Comparison of ENCODE assay signal across 27 cellular contexts in the genomic region with DNA sequence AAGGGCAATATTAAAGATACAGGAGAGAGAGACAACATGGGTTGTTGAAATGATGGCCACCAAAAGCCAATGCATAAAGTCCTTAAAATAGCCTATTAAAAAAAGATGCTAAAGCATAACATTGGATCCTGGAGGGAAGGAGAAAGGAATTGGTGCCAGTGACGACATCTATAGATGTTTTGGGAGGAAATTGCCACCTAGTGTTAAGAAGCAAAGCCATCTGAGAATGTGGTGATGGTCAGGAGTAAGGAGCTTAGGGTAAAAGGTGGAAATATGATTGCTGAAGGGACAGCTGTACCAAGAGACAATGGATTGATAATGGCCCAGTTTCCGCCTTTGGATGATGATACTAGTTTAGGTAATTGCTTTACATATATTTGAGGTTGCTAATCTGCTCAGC.
DNase-seq lines count a peak whose midpoint lies in the region; ATAC-seq, FAIRE-seq and TF ChIP-seq lines count a peak whose summit lies in the region.
"Had no signal": no experiment of that assay in that cellular context is flagged by ENCODE, and none has a peak within 500 bp of the region (broad histone marks: within the 10 kb centered on the region; RNA-seq: fewer than 3 reads in every experiment).

No MANE protein-coding gene starts in this region.

- TF ChIP-seq RAD21 in A549 (conservative IDR thresholded peaks at IDR 0.05 in 1 of 2, IDR thresholded peaks at IDR 0.05 in 1 of 2), result peak; percentile 23 to 40; a peak in 1 of 5 replicates

- no peaks in the 10 kb centered on the region for H3K36me3 ChIP-seq in PC-3 (ENCODE audit: low read depth, low read length)
- H3K36me3 ChIP-seq: ascending aorta, stomach, tibial artery had no signal

- no peak for FAIRE-seq in A549 (lab: Jason Lieb, UNC)
- FAIRE-seq: GM18507, kidney had no signal

- POLR2A ChIA-PET in A549 (lab: Yijun Ruan, JAX) (no interaction called here), PC-3 (lab: Charles Lee; ENCODE audit: unreplicated experiment) (interaction anchor here (0.6 kb wide), 1 partner anchor 216 kb away, joined by 3 read pairs; no protein-coding TSS in a partner anchor)

- H3K4me2 ChIP-seq in A549 (no peak overlapping the region), PC-3 (ENCODE audit: low read length) (no peak overlapping the region)

- ATAC-seq in A549 (no peak), PC-3 (peak; percentile 54)
- no peak for ATAC-seq in activated CD4-positive, CD25-positive, alpha-beta regulatory T cell treated with anti-CD3 and anti-CD28 coated beads, Interleukin-2, amount 50 U/mL, for 24 hours
- ATAC-seq in activated CD8-positive, alpha-beta memory T cell treated with anti-CD3 and anti-CD28 coated beads, Interleukin-2, amount 10 ng/mL, durations not matched to agents 7 days and 5 days, result no peak

- no peak overlapping the region for H3K4me3 Mint-ChIP-seq in HFFc6
- no peak overlapping the region for H3K4me3 Mint-ChIP-seq in activated CD8-positive, alpha-beta memory T cell treated with anti-CD3 and anti-CD28 coated beads, Interleukin-2, amount 10 ng/mL, durations not matched to agents 7 days and 5 days
- H3K4me3 Mint-ChIP-seq: activated naive CD8-positive, alpha-beta T cell treated with anti-CD3 and anti-CD28 coated beads, Interleukin-2, amount 10 ng/mL, durations not matched to agents 7 days and 5 days; mesothelial cell of epicardium; naive B cell had no signal

- H3K27me3 Mint-ChIP-seq in HFFc6 (ENCODE audit: insufficient read depth), result peaks cover 4% of the 10 kb centered on the region; the same call in 1 of the 2 replicates
- H3K27me3 Mint-ChIP-seq in activated CD8-positive, alpha-beta memory T cell treated with anti-CD3 and anti-CD28 coated beads, Interleukin-2, amount 10 ng/mL, durations not matched to agents 7 days and 5 days, result peaks cover 66% of the 10 kb centered on the region

- no peaks in the 10 kb centered on the region for H4K20me1 ChIP-seq in PC-3 (ENCODE audit: low read length)

- DNase-seq in A549 (ENCODE audit: low read depth in 1 of 2, low spot score in 1 of 2) (no peak), HFFc6 (no peak), PC-3 (peak; percentile 53), fibroblast of villous mesenchyme (ENCODE audit: low read depth) (no peak), SW480 (ENCODE audit: low spot score) (no peak)
- DNase-seq in activated CD8-positive, alpha-beta memory T cell treated with anti-CD3 and anti-CD28 coated beads, Interleukin-2, amount 10 ng/mL, durations not matched to agents 7 days and 5 days, result no peak
- DNase-seq: activated CD4-positive, alpha-beta T cell treated with anti-CD3 and anti-CD28 coated beads for 4 hours; activated CD8-positive, alpha-beta memory T cell treated with anti-CD3 and anti-CD28 coated beads for 24 hours; activated gamma-delta T cell; activated naive CD8-positive, alpha-beta T cell treated with anti-CD3 and anti-CD28 coated beads, Interleukin-2, amount 10 ng/mL, durations not matched to agents 7 days and 5 days; activated T-cell treated with anti-CD3 and anti-CD28 coated beads, Interleukin-2, amount 50 U/mL, for 1 hour; cerebellar nuclear complex; DMS79 treated with DMSO at 0.1 percent for 48 hours; head of caudate nucleus; kidney; naive B cell; NCI-H1105; stomach; tibial artery had no signal

- H3K27ac ChIP-seq in A549 (no peak overlapping the region), PC-3 (ENCODE audit: low read length) (no peak overlapping the region)
- H3K27ac ChIP-seq: ascending aorta, C4-2B, HL-60, SK-N-MC, skin epidermis, stomach, tibial artery had no signal

- H3K4me1 ChIP-seq in A549 (0 out of 3 replicates have a peak, but pooled peaks cover 6% of the 10 kb centered on the region), PC-3 (ENCODE audit: insufficient read depth, low read length) (no peaks in the 10 kb centered on the region)
- H3K4me1 ChIP-seq: ascending aorta, stomach had no signal

- BruUV-seq in PC-3 (replicated peaks; lab: Mats Ljungman, UMichigan), result no TSS peak

- peaks cover 17% of the 10 kb centered on the region for H3K4me1 Mint-ChIP-seq in HFFc6 (ENCODE audit: low read depth)
- H3K4me1 Mint-ChIP-seq in activated CD8-positive, alpha-beta memory T cell treated with anti-CD3 and anti-CD28 coated beads, Interleukin-2, amount 10 ng/mL, durations not matched to agents 7 days and 5 days, result no peaks in the 10 kb centered on the region
- H3K4me1 Mint-ChIP-seq: activated naive CD8-positive, alpha-beta T cell treated with anti-CD3 and anti-CD28 coated beads, Interleukin-2, amount 10 ng/mL, durations not matched to agents 7 days and 5 days; naive B cell had no signal

- H3K27ac Mint-ChIP-seq in HFFc6, result no peak overlapping the region
- H3K27ac Mint-ChIP-seq in activated CD8-positive, alpha-beta memory T cell treated with anti-CD3 and anti-CD28 coated beads, Interleukin-2, amount 10 ng/mL, durations not matched to agents 7 days and 5 days, result no peak overlapping the region
- H3K27ac Mint-ChIP-seq: activated naive CD8-positive, alpha-beta T cell treated with anti-CD3 and anti-CD28 coated beads, Interleukin-2, amount 10 ng/mL, durations not matched to agents 7 days and 5 days; mesothelial cell of epicardium; naive B cell had no signal

- 88% methylated on average over 2 of the region's 2 CpGs for WGBS in A549 (ENCODE audit: missing lambda C conversion rate)

- CTCF ChIA-PET in A549 (lab: Yijun Ruan, JAX), result interaction anchor here (0.8 kb wide), 2 partner anchors 173 to 448 kb away, joined by 3 read pairs; no protein-coding TSS in a partner anchor
- CTCF ChIA-PET in PC-3 (lab: Charles Lee), result interaction anchor here (0.5 to 1.0 kb wide), 8 partner anchors 23 to 571 kb away, joined by 3 to 10 read pairs (median 3); a partner anchor contains a TSS
- CTCF ChIA-PET in activated CD8-positive, alpha-beta memory T cell treated with anti-CD3 and anti-CD28 coated beads, Interleukin-2, amount 10 ng/mL, durations not matched to agents 7 days and 5 days (lab: Charles Lee), result no interaction called here

- no peaks in the 10 kb centered on the region for H3F3A ChIP-seq in PC-3 (ENCODE audit: low read length, unreplicated experiment)

- H3K4me3 ChIP-seq in A549 (no peak overlapping the region), PC-3 (ENCODE audit: low read length) (no peak overlapping the region), fibroblast of villous mesenchyme (ENCODE audit: low read depth, low read length) (no peak overlapping the region)
- H3K4me3 ChIP-seq: ascending aorta, SK-N-MC, skin epidermis, stomach, tibial artery had no signal

- no peaks in the 10 kb centered on the region for H3K79me2 ChIP-seq in PC-3 (ENCODE audit: low read length)

- H3K9me3 Mint-ChIP-seq in HFFc6, result no peaks in the 10 kb centered on the region
- no peaks in the 10 kb centered on the region for H3K9me3 Mint-ChIP-seq in activated CD8-positive, alpha-beta memory T cell treated with anti-CD3 and anti-CD28 coated beads, Interleukin-2, amount 10 ng/mL, durations not matched to agents 7 days and 5 days (ENCODE audit: low read depth)
- H3K9me3 Mint-ChIP-seq: activated naive CD8-positive, alpha-beta T cell treated with anti-CD3 and anti-CD28 coated beads, Interleukin-2, amount 10 ng/mL, durations not matched to agents 7 days and 5 days had no signal

- H3K9ac ChIP-seq in PC-3 (ENCODE audit: low read length), result no peak overlapping the region

- TF ChIP-seq POLR2A in A549 (IDR thresholded peaks at IDR 0.05; ENCODE audit: low read length), result no peak

- H3K9me3 ChIP-seq in A549 (no peaks in the 10 kb centered on the region), PC-3 (ENCODE audit: low read length) (no peaks in the 10 kb centered on the region)
- H3K9me3 ChIP-seq: ascending aorta, stomach, tibial artery had no signal

- no peak for TF ChIP-seq EP300 in A549 (IDR thresholded peaks at IDR 0.05)

- no peaks in the 10 kb centered on the region for H3K9me2 ChIP-seq in PC-3 (replicated peaks; ENCODE audit: low read length)

- intact Hi-C loops in PC-3 (cut with micrococcal nuclease), result loop anchor here (5.0 kb wide), 4 partner anchors 334 to 549 kb away; a partner anchor contains a TSS

- no peaks in the 10 kb centered on the region for H3K36me3 Mint-ChIP-seq in HFFc6 (ENCODE audit: low read depth)
- no peaks in the 10 kb centered on the region for H3K36me3 Mint-ChIP-seq in activated CD8-positive, alpha-beta memory T cell treated with anti-CD3 and anti-CD28 coated beads, Interleukin-2, amount 10 ng/mL, durations not matched to agents 7 days and 5 days
- H3K36me3 Mint-ChIP-seq: activated naive CD8-positive, alpha-beta T cell treated with anti-CD3 and anti-CD28 coated beads, Interleukin-2, amount 10 ng/mL, durations not matched to agents 7 days and 5 days; mesothelial cell of epicardium had no signal

- TF ChIP-seq CTCF in A549 (IDR thresholded peaks at IDR 0.05) (peak; percentile 7; the same call in 2 of the 3 replicates), HFFc6 (IDR thresholded peaks at IDR 0.05) (peak; percentile 15; the same call in 1 of the 2 replicates), PC-3 (conservative IDR thresholded peaks at IDR 0.05; ENCODE audit: low read depth, low read length) (peak; percentile 53), fibroblast of villous mesenchyme (IDR thresholded peaks at IDR 0.05; ENCODE audit: insufficient read depth, low read depth, low read length) (peak; percentile 25)

- H3K27me3 ChIP-seq in PC-3 (ENCODE audit: low read length), result no peaks in the 10 kb centered on the region
- H3K27me3 ChIP-seq: ascending aorta, stomach, tibial artery had no signal

- H2AFZ ChIP-seq in PC-3 (ENCODE audit: low read length), result no peak overlapping the region

TF ChIP-seq in A549, 52 proteins besides CTCF, POLR2A, EP300 and RAD21:
- TF ChIP-seq HOXB5 (CRISPR knock-in tag; IDR thresholded peaks at IDR 0.05) (no peak), SMC3 (IDR thresholded peaks at IDR 0.05) (0 out of 3 replicates have a peak, but pooled peaks have one; percentile 20)
